17 cellular contexts compared by ENCODE assay signal in the genomic region with DNA sequence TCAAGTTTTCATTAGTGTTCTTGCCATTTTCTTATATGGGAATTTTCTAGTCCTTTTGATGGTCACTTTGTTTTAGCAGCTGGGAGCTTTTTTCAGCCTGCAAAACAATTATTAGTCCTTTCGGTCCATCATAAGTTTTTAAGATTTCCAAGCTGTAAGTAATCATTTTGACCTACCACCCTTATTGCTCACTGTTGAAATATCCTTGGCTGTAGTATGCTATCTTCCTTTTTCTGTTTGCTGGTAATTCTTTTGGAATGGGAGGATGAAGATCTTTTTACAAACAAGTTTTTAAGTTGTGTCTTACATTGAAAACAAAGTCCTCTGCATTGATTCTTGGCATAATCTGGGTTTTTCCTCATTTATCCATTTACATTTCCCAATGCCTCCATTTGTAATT. TPM values are rescaled to one million over a fixed set of nuclear protein-coding genes. Genes with fewer than 3 reads are reported as not detected.
DNase-seq lines count a peak whose midpoint lies in the region; ATAC-seq and TF ChIP-seq lines count a peak whose summit lies in the region.
"Had no signal": no experiment of that assay in that cellular context is flagged by ENCODE, and none has a peak within 500 bp of the region (broad histone marks: within the 10 kb centered on the region; RNA-seq: fewer than 3 reads in every experiment).

No MANE protein-coding gene starts in this region.

- H3K27me3 ChIP-seq in HCT116 (ENCODE audit: insufficient read depth, low read length), result no peaks in the 10 kb centered on the region
- H3K27me3 ChIP-seq: sigmoid colon, uterus had no signal

- RAD21 ChIA-PET in HCT116 (lab: Charles Lee; ENCODE audit: low non-redundant PET in 1 of 2, low total read pairs in 2 of 2, uncharacterized antibody in 2 of 2, unreplicated experiment in 2 of 2), result no interaction called here

- H3K79me2 ChIP-seq in HCT116 (ENCODE audit: insufficient read depth, low read length), result peaks cover 82% of the 10 kb centered on the region

- TF ChIP-seq CTCF in HCT116 (IDR thresholded peaks at IDR 0.05 in 2 of 3, conservative IDR thresholded peaks at IDR 0.05 in 1 of 3; ENCODE audit: borderline replicate concordance in 1 of 3, insufficient read depth in 1 of 3, low read depth in 2 of 3, low read length in 2 of 3) (no peak), cardiac fibroblast (IDR thresholded peaks at IDR 0.05; ENCODE audit: low read depth, low read length) (no peak)

- H2AFZ ChIP-seq in HCT116 (ENCODE audit: low read depth, low read length, poor library complexity, severe bottlenecking), result no peak overlapping the region

- ATAC-seq in HCT116, result no peak
- ATAC-seq in HG03571 (IDR thresholded peaks at IDR 0.05; ENCODE audit: unreplicated experiment), result no peak
- ATAC-seq in HG02642 (IDR thresholded peaks at IDR 0.05; ENCODE audit: poor library complexity, unreplicated experiment), result no peak
- ATAC-seq: Panc1 had no signal

- H4K20me1 ChIP-seq in HCT116 (ENCODE audit: insufficient read depth), result no peaks in the 10 kb centered on the region

- TF ChIP-seq POLR2A in HCT116 (IDR thresholded peaks at IDR 0.05; ENCODE audit: borderline replicate concordance, extremely low read depth, insufficient read depth, insufficient read length), result no peak

- peak overlapping the region; percentile 29 for H3K4me2 ChIP-seq in HCT116 (ENCODE audit: low read length)

- peaks cover 11 to 38% of the 10 kb centered on the region in 2 experiments for H3K4me1 ChIP-seq in HCT116 (ENCODE audit: control insufficient read depth in 1 of 2, insufficient read depth in 2 of 2, low read length in 2 of 2)
- H3K4me1 ChIP-seq: uterus had no signal

- POLR2A ChIA-PET in HCT116 (lab: Charles Lee), result no interaction called here

- no peaks in the 10 kb centered on the region for H3K9me2 ChIP-seq in HCT116 (ENCODE audit: insufficient read depth)

- DNase-seq in AG08395 (ENCODE audit: low spot score) (peak; percentile 53), HCT116 (ENCODE audit: low read depth, low spot score) (no peak), cardiac fibroblast (ENCODE audit: low read depth in 2 of 2) (peak; percentile 64 to 65), iris pigment epithelial cell (ENCODE audit: low read depth) (peak; percentile 74), kidney glomerular epithelial cell (lab: John Stamatoyannopoulos, UW) (no peak), HK-2 (ENCODE audit: unreplicated experiment) (no peak)
- DNase-seq: activated CD8-positive, alpha-beta memory T cell treated with anti-CD3 and anti-CD28 coated beads for 24 hours; activated naive CD4-positive, alpha-beta T cell; NCI-H187; NCI-H526 treated with DMSO at 0.1 percent for 48 hours; sigmoid colon; stimulated activated naive CD4-positive, alpha-beta T cell; uterus; WERI-Rb-1 had no signal

- CTCF ChIA-PET in HCT116 (lab: Charles Lee), result no interaction called here

- TF ChIP-seq RAD21 in HCT116 (IDR thresholded peaks at IDR 0.05; ENCODE audit: low read depth), result no peak

- H3K4me3 ChIP-seq in HCT116 (replicated peaks in 1 of 2; ENCODE audit: low read depth in 1 of 2, low read length in 2 of 2), result no peak overlapping the region
- H3K4me3 ChIP-seq in cardiac fibroblast (replicated peaks in 1 of 2; ENCODE audit: low read depth in 2 of 2, low read length in 2 of 2), result no peak overlapping the region
- H3K4me3 ChIP-seq: sigmoid colon, uterus had no signal

- intact Hi-C loops in HCT116 (cut with micrococcal nuclease), result no loop called here

- H3K27ac ChIP-seq in HCT116 (ENCODE audit: low read depth, low read length), result no peak overlapping the region
- H3K27ac ChIP-seq: WERI-Rb-1 had no signal

- no peak overlapping the region for H3K9ac ChIP-seq in HCT116 (ENCODE audit: low read length)

- no TSS peak for BruUV-seq in HCT116 (replicated peaks; lab: Mats Ljungman, UMichigan)

- peaks cover 6 to 26% of the 10 kb centered on the region in 2 experiments for H3K36me3 ChIP-seq in HCT116 (ENCODE audit: control insufficient read depth in 1 of 2, insufficient read depth in 2 of 2, low read length in 2 of 2)
- H3K36me3 ChIP-seq: uterus had no signal

- H3K9me3 ChIP-seq in HCT116 (ENCODE audit: control insufficient read depth in 1 of 2, insufficient read depth in 1 of 2, low read depth in 1 of 2, low read length in 2 of 2), result no peaks in the 10 kb centered on the region
- H3K9me3 ChIP-seq: sigmoid colon, uterus had no signal

TF ChIP-seq in HCT116, 20 proteins besides CTCF, POLR2A, EP300 and RAD21:
- TF ChIP-seq JUND (IDR thresholded peaks at IDR 0.05) (no peak), EZH2 (IDR thresholded peaks at IDR 0.05) (no peak), REST (IDR thresholded peaks at IDR 0.05; ENCODE audit: low read depth) (no peak), TCF7L2 (IDR thresholded peaks at IDR 0.05; ENCODE audit: borderline replicate concordance, extremely low read depth, insufficient read depth, insufficient read length) (no peak), YY1 (IDR thresholded peaks at IDR 0.05; ENCODE audit: extremely low read depth, insufficient replicate concordance, low read depth, low read length) (no peak), FOSL1 (IDR thresholded peaks at IDR 0.05; ENCODE audit: low read depth) (no peak), POLR2AphosphoS5 (IDR thresholded peaks at IDR 0.05; ENCODE audit: low read depth, low read length) (no peak), ZNF274 (IDR thresholded peaks at IDR 0.05; ENCODE audit: low read depth, low read length) (no peak), SP1 (IDR thresholded peaks at IDR 0.05; ENCODE audit: low read depth) (no peak), EZH2phosphoT487 (IDR thresholded peaks at IDR 0.05; ENCODE audit: borderline replicate concordance) (no peak), ZFX (IDR thresholded peaks at IDR 0.05) (no peak), ELF1 (IDR thresholded peaks at IDR 0.05; ENCODE audit: borderline replicate concordance, low read depth) (no peak), CEBPB (IDR thresholded peaks at IDR 0.05; ENCODE audit: low read depth) (no peak)
- TF ChIP-seq, protein P1, sequence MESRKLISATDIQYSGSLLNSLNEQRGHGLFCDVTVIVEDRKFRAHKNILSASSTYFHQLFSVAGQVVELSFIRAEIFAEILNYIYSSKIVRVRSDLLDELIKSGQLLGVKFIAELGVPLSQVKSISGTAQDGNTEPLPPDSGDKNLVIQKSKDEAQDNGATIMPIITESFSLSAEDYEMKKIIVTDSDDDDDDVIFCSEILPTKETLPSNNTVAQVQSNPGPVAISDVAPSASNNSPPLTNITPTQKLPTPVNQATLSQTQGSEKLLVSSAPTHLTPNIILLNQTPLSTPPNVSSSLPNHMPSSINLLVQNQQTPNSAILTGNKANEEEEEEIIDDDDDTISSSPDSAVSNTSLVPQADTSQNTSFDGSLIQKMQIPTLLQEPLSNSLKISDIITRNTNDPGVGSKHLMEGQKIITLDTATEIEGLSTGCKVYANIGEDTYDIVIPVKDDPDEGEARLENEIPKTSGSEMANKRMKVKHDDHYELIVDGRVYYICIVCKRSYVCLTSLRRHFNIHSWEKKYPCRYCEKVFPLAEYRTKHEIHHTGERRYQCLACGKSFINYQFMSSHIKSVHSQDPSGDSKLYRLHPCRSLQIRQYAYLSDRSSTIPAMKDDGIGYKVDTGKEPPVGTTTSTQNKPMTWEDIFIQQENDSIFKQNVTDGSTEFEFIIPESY (IDR thresholded peaks at IDR 0.05; ENCODE audit: extremely low read depth, insufficient replicate concordance, low read length), result no peak
- TF ChIP-seq, protein P2, sequence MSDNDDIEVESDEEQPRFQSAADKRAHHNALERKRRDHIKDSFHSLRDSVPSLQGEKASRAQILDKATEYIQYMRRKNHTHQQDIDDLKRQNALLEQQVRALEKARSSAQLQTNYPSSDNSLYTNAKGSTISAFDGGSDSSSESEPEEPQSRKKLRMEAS (IDR thresholded peaks at IDR 0.05), result no peak
- TF ChIP-seq, protein P3, sequence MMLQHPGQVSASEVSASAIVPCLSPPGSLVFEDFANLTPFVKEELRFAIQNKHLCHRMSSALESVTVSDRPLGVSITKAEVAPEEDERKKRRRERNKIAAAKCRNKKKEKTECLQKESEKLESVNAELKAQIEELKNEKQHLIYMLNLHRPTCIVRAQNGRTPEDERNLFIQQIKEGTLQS (IDR thresholded peaks at IDR 0.05), result no peak

RNA-seq across cellular contexts. Expression of gene BZW2, which starts 24.0 kb away (rescaled TPM):
- 119 TPM for total RNA-seq in HCT116 (2021; ENCODE audit: unreplicated experiment)
- 66.3 and 88.3 TPM in 2 replicates for polyA plus RNA-seq in HCT116 (2012)

RNA-seq across cellular contexts. Expression of gene ANKMY2, which starts 24.5 kb away (rescaled TPM):
- total RNA-seq in HCT116 (2021; ENCODE audit: unreplicated experiment), result 24.9 TPM
- 13.2 and 13.3 TPM in 2 replicates for polyA plus RNA-seq in HCT116 (2012)

Comparison
In these comparisons a context has a peak if more than half of its experiments do, and no peak if none do; other contexts are left out.
1. DNase-seq: peak in AG08395 (single experiment), cardiac fibroblast (2 of 2) and iris pigment epithelial cell (single experiment); none in HCT116 (single experiment), kidney glomerular epithelial cell (single experiment) and HK-2 (single experiment).